Comparison of ENCODE assay signal across 9 cellular contexts in the genomic region with DNA sequence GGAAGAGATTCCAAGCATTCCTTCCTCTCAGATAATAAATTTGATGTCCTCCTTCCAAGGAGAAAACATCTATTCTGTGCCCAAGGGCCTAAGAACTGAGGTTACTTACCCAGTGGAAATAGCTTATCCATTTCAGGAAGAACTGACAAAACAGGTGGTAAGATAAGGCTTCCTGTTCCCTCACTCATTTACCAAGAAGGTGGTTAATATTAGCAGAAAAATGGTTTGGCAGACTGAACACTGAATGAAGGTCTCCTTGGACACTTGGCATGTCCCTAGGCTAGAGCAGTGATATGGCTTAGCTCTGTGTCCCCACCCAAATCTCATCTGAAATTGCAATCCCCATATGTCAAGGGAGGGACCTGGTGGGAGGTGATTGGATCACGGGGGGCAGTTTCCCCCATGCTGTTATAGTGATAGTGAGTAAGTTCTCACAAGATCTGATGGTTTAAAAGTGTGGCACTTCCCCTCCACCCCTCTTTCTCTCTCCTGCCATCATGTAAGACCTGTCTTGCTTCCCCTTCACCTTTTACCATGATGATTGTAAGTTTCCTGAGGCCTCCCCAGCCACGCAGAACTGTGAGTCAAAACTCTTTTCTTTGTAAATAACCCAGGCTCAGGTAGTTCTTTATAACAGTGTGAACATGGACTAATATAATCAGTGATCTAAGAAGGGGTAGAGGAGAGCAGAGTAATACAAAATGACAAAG.
DNase-seq lines count a peak whose midpoint lies in the region; ATAC-seq and FAIRE-seq lines count a peak whose summit lies in the region.
"Had no signal": no experiment of that assay in that cellular context is flagged by ENCODE, and none has a peak within 500 bp of the region (broad histone marks: within the 10 kb centered on the region; RNA-seq: fewer than 3 reads in every experiment).

No MANE protein-coding gene starts in this region.

- ATAC-seq in GM18498 (IDR thresholded peaks at IDR 0.05; ENCODE audit: unreplicated experiment) (peak; percentile 18), GM19395 (IDR thresholded peaks at IDR 0.05; ENCODE audit: unreplicated experiment) (peak; percentile 48), HG02885 (IDR thresholded peaks at IDR 0.05; ENCODE audit: poor library complexity, unreplicated experiment) (peak; percentile 7)

- in situ Hi-C loops in KBM-7 (cut with MboI; ENCODE audit: low pct_unique_long_range_greater_than_20kb, low sequenced_read_pairs): no loop called here

- no peak for FAIRE-seq in HTR-8/SVneo (lab: Jason Lieb, UNC)

- DNase-seq in KBM-7 (peak; percentile 0), NCI-H446 (lab: John Stamatoyannopoulos, UW) (no peak), SHP77 treated with DMSO at 0.1 percent for 48 hours (lab: John Stamatoyannopoulos, UW) (no peak), HTR-8/SVneo (ENCODE audit: insufficient read length, low spot score) (no peak), GF-D8 (lab: John Stamatoyannopoulos, UW) (no peak)
- DNase-seq: naive B cell had no signal
